25 cellular contexts compared by ENCODE assay signal in genomic region chrX:70497026-70497425, GRCh38.
"Had no signal": no experiment of that assay in that cellular context is flagged by ENCODE, and none has a peak within 500 bp of the region (broad histone marks: within the 10 kb centered on the region; RNA-seq: fewer than 3 reads in every experiment).

No MANE protein-coding gene starts in this region.

- H3K4me1 Mint-ChIP-seq: neural crest cell; stimulated activated memory B cell treated with anti-CD40 and anti-IgM and Interleukin-4, amounts not matched to agents 10 μg/mL and 1 μg/mL and 100 μg/mL, for 72 hours; stimulated activated naive CD8-positive, alpha-beta T cell treated with anti-CD3 and anti-CD28 coated beads, Interleukin-15, amount 100 ng/mL, for 72 hours had no signal

- H3K4me1 ChIP-seq: lower lobe of right lung, pancreas, prostate gland, right lobe of liver, spleen, transverse colon, upper lobe of left lung, vagina had no signal

- H3K9me3 ChIP-seq: lower lobe of right lung, pancreas, prostate gland, right lobe of liver, spleen, transverse colon, upper lobe of left lung, vagina had no signal

- H3K36me3 ChIP-seq: prostate gland, right lobe of liver had no signal

- H3K27me3 Mint-ChIP-seq: naive thymus-derived CD4-positive, alpha-beta T cell; stimulated activated memory B cell treated with anti-CD40 and anti-IgM and Interleukin-4, amounts not matched to agents 10 μg/mL and 1 μg/mL and 100 μg/mL, for 72 hours; stimulated activated naive CD8-positive, alpha-beta T cell treated with anti-CD3 and anti-CD28 coated beads, Interleukin-15, amount 100 ng/mL, for 72 hours had no signal

- H3K9me3 Mint-ChIP-seq: naive thymus-derived CD4-positive, alpha-beta T cell; natural killer cell treated with Interleukin-12 subunit alpha and Interleukin-12 subunit beta and Interleukin-15 and Interleukin-18, amount 100 ng/mL, for 72 hours; neural crest cell; stimulated activated memory B cell treated with anti-CD40 and anti-IgM and Interleukin-4, amounts not matched to agents 10 μg/mL and 1 μg/mL and 100 μg/mL, for 72 hours; stimulated activated naive CD8-positive, alpha-beta T cell treated with anti-CD3 and anti-CD28 coated beads, Interleukin-15, amount 100 ng/mL, for 72 hours had no signal

- H3K27ac ChIP-seq: lower lobe of right lung, pancreas, prostate gland, right lobe of liver, transverse colon, upper lobe of left lung, vagina had no signal

- DNase-seq: hippocampal formation; kidney glomerular epithelial cell; left cardiac atrium; lower lobe of right lung; mammary epithelial cell; mesenchymal stem cell; naive thymus-derived CD4-positive, alpha-beta T cell; nucleus accumbens; pancreas; posterior cingulate gyrus; right lobe of liver; small intestine; spleen; stimulated activated CD4-positive, alpha-beta T cell treated with anti-CD3 and anti-CD28 coated beads, Interleukin-4, amount 100 ng/mL, for 24 hours; stimulated activated naive CD4-positive, alpha-beta T cell treated with Interleukin-2 at 50 U/mL for 16 hours; stimulated activated naive CD8-positive, alpha-beta T cell treated with anti-CD3 and anti-CD28 coated beads, Interleukin-15, amount 100 ng/mL, for 72 hours; substantia nigra; transverse colon; upper lobe of left lung had no signal

- H3K27me3 ChIP-seq: pancreas, right lobe of liver, spleen, transverse colon, upper lobe of left lung, vagina had no signal

- H3K36me3 Mint-ChIP-seq: natural killer cell treated with Interleukin-12 subunit alpha and Interleukin-12 subunit beta and Interleukin-15 and Interleukin-18, amount 100 ng/mL, for 72 hours had no signal

- H3K4me3 ChIP-seq: lower lobe of right lung, pancreas, prostate gland, right lobe of liver, spleen, transverse colon, upper lobe of left lung, vagina had no signal

- H3K27ac Mint-ChIP-seq: natural killer cell treated with Interleukin-12 subunit alpha and Interleukin-12 subunit beta and Interleukin-15 and Interleukin-18, amount 100 ng/mL, for 72 hours; stimulated activated memory B cell treated with anti-CD40 and anti-IgM and Interleukin-4, amounts not matched to agents 10 μg/mL and 1 μg/mL and 100 μg/mL, for 72 hours had no signal

- ATAC-seq: left lobe of liver; lower lobe of right lung; naive thymus-derived CD4-positive, alpha-beta T cell; natural killer cell treated with Interleukin-12 subunit alpha and Interleukin-12 subunit beta and Interleukin-15 and Interleukin-18, amount 100 ng/mL, for 72 hours; pancreas; right lobe of liver; stimulated activated memory B cell treated with anti-CD40 and anti-IgM and Interleukin-4, amounts not matched to agents 10 μg/mL and 1 μg/mL and 100 μg/mL, for 72 hours; stimulated activated naive CD8-positive, alpha-beta T cell treated with anti-CD3 and anti-CD28 coated beads, Interleukin-15, amount 100 ng/mL, for 72 hours had no signal

- H3K4me3 Mint-ChIP-seq: naive thymus-derived CD4-positive, alpha-beta T cell; natural killer cell treated with Interleukin-12 subunit alpha and Interleukin-12 subunit beta and Interleukin-15 and Interleukin-18, amount 100 ng/mL, for 72 hours; neural crest cell; stimulated activated memory B cell treated with anti-CD40 and anti-IgM and Interleukin-4, amounts not matched to agents 10 μg/mL and 1 μg/mL and 100 μg/mL, for 72 hours; stimulated activated naive CD8-positive, alpha-beta T cell treated with anti-CD3 and anti-CD28 coated beads, Interleukin-15, amount 100 ng/mL, for 72 hours had no signal
